ENCODE assay signal across 8 cellular contexts in genomic region chr13:111216166-111216960, GRCh38.
A peak's percentile ranks its signal among the peaks of the same experiment; 100 is the strongest.
DNase-seq lines count a peak whose midpoint lies in the region; ATAC-seq and TF ChIP-seq lines count a peak whose summit lies in the region.

No MANE protein-coding gene starts in this region.

- CTCF ChIA-PET in activated CD4-positive, alpha-beta memory T cell treated with anti-CD3 and anti-CD28 coated beads for 36 hours (lab: Charles Lee) = interaction anchor here (1.7 to 7.1 kb wide), 3 partner anchors 32 to 148 kb away, joined by 4 to 58 read pairs (median 5); no protein-coding TSS in a partner anchor

- H3K4me1 ChIP-seq in fibroblast of lung (ENCODE audit: control insufficient read depth, extremely low read depth, insufficient read depth, low read length) = peaks cover 10% of the 10 kb centered on the region
- H3K4me1 ChIP-seq in psoas muscle = peaks cover 91% of the 10 kb centered on the region

- WGBS in psoas muscle, 3 donors = 75 to 81% (median 76%) methylated on average over 13 to 15 of the region's 15 CpGs

- peaks cover 24% of the 10 kb centered on the region for H3K4me1 Mint-ChIP-seq in activated T-helper 1 cell treated with anti-CD3 and anti-CD28 coated beads, Interleukin-12 subunit alpha, Interleukin-12 subunit beta, Interleukin-2, Interleukin-4 antibody, amounts not matched to agents 30 ng/mL and 10 ng/mL and 1 ng/mL, durations not matched to agents 14 hours and 24 hours and 36 hours (ENCODE audit: low read depth)
- H3K4me1 Mint-ChIP-seq in activated CD4-positive, alpha-beta memory T cell treated with anti-CD3 and anti-CD28 coated beads for 36 hours (ENCODE audit: low read depth) = peaks cover 24% of the 10 kb centered on the region

- no peak overlapping the region for H3K4me3 Mint-ChIP-seq in activated T-helper 1 cell treated with anti-CD3 and anti-CD28 coated beads, Interleukin-12 subunit alpha, Interleukin-12 subunit beta, Interleukin-2, Interleukin-4 antibody, amounts not matched to agents 30 ng/mL and 10 ng/mL and 1 ng/mL, durations not matched to agents 14 hours and 24 hours and 36 hours
- H3K4me3 Mint-ChIP-seq in activated CD4-positive, alpha-beta memory T cell treated with anti-CD3 and anti-CD28 coated beads for 36 hours = no peak overlapping the region

- H3K36me3 Mint-ChIP-seq in activated T-helper 1 cell treated with anti-CD3 and anti-CD28 coated beads, Interleukin-12 subunit alpha, Interleukin-12 subunit beta, Interleukin-2, Interleukin-4 antibody, amounts not matched to agents 30 ng/mL and 10 ng/mL and 1 ng/mL, durations not matched to agents 14 hours and 24 hours and 36 hours (ENCODE audit: low read depth) = peaks cover 19% of the 10 kb centered on the region
- H3K36me3 Mint-ChIP-seq in activated CD4-positive, alpha-beta memory T cell treated with anti-CD3 and anti-CD28 coated beads for 36 hours = peaks cover 9% of the 10 kb centered on the region

- H3K36me3 ChIP-seq in fibroblast of lung (ENCODE audit: control insufficient read depth, insufficient read depth, low read length) (peaks cover 2% of the 10 kb centered on the region), psoas muscle (ENCODE audit: insufficient read depth in 1 of 2, low read depth in 1 of 2) (no peaks in the 10 kb centered on the region)

- DNase-seq in activated T-helper 1 cell treated with Interleukin-2 at 50 U/mL for 16 hours (ENCODE audit: low read depth) (peak; percentile 8), LNCaP clone FGC (ENCODE audit: low read depth) (no peak), fibroblast of lung (ENCODE audit: low read depth in 2 of 2) (peak; percentile 46 to 55), psoas muscle (peak; percentile 43 to 72), OCI-M2 (lab: John Stamatoyannopoulos, UW; ENCODE audit: unreplicated experiment) (no peak), KG1 (lab: John Stamatoyannopoulos, UW) (no peak)
- DNase-seq in activated T-helper 1 cell treated with anti-CD3 and anti-CD28 coated beads, Interleukin-12 subunit alpha, Interleukin-12 subunit beta, Interleukin-2, Interleukin-4 antibody, amounts not matched to agents 30 ng/mL and 10 ng/mL and 1 ng/mL, durations not matched to agents 14 hours and 24 hours and 36 hours (ENCODE audit: low spot score) = no peak
- DNase-seq in activated CD4-positive, alpha-beta memory T cell treated with anti-CD3 and anti-CD28 coated beads for 36 hours = peak; percentile 51

- H3K4me2 ChIP-seq in fibroblast of lung (ENCODE audit: extremely low read depth, insufficient read depth, low read length) = no peak overlapping the region

- no peaks in the 10 kb centered on the region for H3K27me3 ChIP-seq in fibroblast of lung (ENCODE audit: control insufficient read depth, insufficient read depth, low read length)
- H3K27me3 ChIP-seq in psoas muscle (ENCODE audit: insufficient read depth in 3 of 3, low read length in 2 of 3) = no peaks in the 10 kb centered on the region

- no peaks in the 10 kb centered on the region for H3K9me3 Mint-ChIP-seq in activated T-helper 1 cell treated with anti-CD3 and anti-CD28 coated beads, Interleukin-12 subunit alpha, Interleukin-12 subunit beta, Interleukin-2, Interleukin-4 antibody, amounts not matched to agents 30 ng/mL and 10 ng/mL and 1 ng/mL, durations not matched to agents 14 hours and 24 hours and 36 hours
- no peaks in the 10 kb centered on the region for H3K9me3 Mint-ChIP-seq in activated CD4-positive, alpha-beta memory T cell treated with anti-CD3 and anti-CD28 coated beads for 36 hours

- POLR2A ChIA-PET in activated CD4-positive, alpha-beta memory T cell treated with anti-CD3 and anti-CD28 coated beads for 36 hours (lab: Charles Lee) = interaction anchor here (1.0 kb wide), 1 partner anchor 148 kb away, joined by 3 read pairs; no protein-coding TSS in a partner anchor

- H3K27me3 Mint-ChIP-seq in activated T-helper 1 cell treated with anti-CD3 and anti-CD28 coated beads, Interleukin-12 subunit alpha, Interleukin-12 subunit beta, Interleukin-2, Interleukin-4 antibody, amounts not matched to agents 30 ng/mL and 10 ng/mL and 1 ng/mL, durations not matched to agents 14 hours and 24 hours and 36 hours (ENCODE audit: insufficient read depth) = no peaks in the 10 kb centered on the region
- H3K27me3 Mint-ChIP-seq in activated CD4-positive, alpha-beta memory T cell treated with anti-CD3 and anti-CD28 coated beads for 36 hours = no peaks in the 10 kb centered on the region

- intact Hi-C loops in activated T-helper 1 cell treated with anti-CD3 and anti-CD28 coated beads, Interleukin-12 subunit alpha, Interleukin-12 subunit beta, Interleukin-2, Interleukin-4 antibody, amounts not matched to agents 30 ng/mL and 10 ng/mL and 1 ng/mL, durations not matched to agents 14 hours and 24 hours and 36 hours (cut with micrococcal nuclease) = no loop called here
- intact Hi-C loops in activated CD4-positive, alpha-beta memory T cell treated with anti-CD3 and anti-CD28 coated beads for 36 hours (cut with micrococcal nuclease) = loop anchor here (1.0 kb wide), 2 partner anchors 149 to 301 kb away; partner anchors contain the start of gene ANKRD10
- intact Hi-C loops in psoas muscle (cut with DNase I) = loop anchor here in 1 of 2 donors (2.0 to 10.0 kb wide), 4 partner anchors 39 to 302 kb away; partner anchors contain the start of gene ANKRD10

- no peak overlapping the region for H3K27ac ChIP-seq in fibroblast of lung (ENCODE audit: insufficient read depth, low read length)
- peak overlapping the region; percentile 88 for H3K27ac ChIP-seq in psoas muscle

- H2AFZ ChIP-seq in fibroblast of lung (ENCODE audit: low read length) = no peak overlapping the region

- peaks cover 61% of the 10 kb centered on the region for H3K79me2 ChIP-seq in fibroblast of lung (ENCODE audit: control insufficient read depth, insufficient read depth, low read length)

- H3K9ac ChIP-seq in fibroblast of lung (ENCODE audit: insufficient read depth, low read length) = no peak overlapping the region

- no peak overlapping the region for H3K27ac Mint-ChIP-seq in activated T-helper 1 cell treated with anti-CD3 and anti-CD28 coated beads, Interleukin-12 subunit alpha, Interleukin-12 subunit beta, Interleukin-2, Interleukin-4 antibody, amounts not matched to agents 30 ng/mL and 10 ng/mL and 1 ng/mL, durations not matched to agents 14 hours and 24 hours and 36 hours
- no peak overlapping the region for H3K27ac Mint-ChIP-seq in activated CD4-positive, alpha-beta memory T cell treated with anti-CD3 and anti-CD28 coated beads for 36 hours

- no peak overlapping the region for H3K4me3 ChIP-seq in LNCaP clone FGC (ENCODE audit: low read depth, low read length)
- no peak overlapping the region for H3K4me3 ChIP-seq in fibroblast of lung (replicated peaks in 1 of 4; ENCODE audit: control extremely low read depth in 1 of 4, insufficient read depth in 1 of 4, low read depth in 3 of 4, low read length in 4 of 4)
- H3K4me3 ChIP-seq in psoas muscle = no peak overlapping the region

- H4K20me1 ChIP-seq in fibroblast of lung (ENCODE audit: control insufficient read depth, extremely low read depth, insufficient read depth, low read length) = no peaks in the 10 kb centered on the region

- H3K9me3 ChIP-seq in fibroblast of lung (ENCODE audit: control insufficient read depth, insufficient read depth, low read depth, low read length) (no peaks in the 10 kb centered on the region), psoas muscle (no peaks in the 10 kb centered on the region)

- TF ChIP-seq CTCF in LNCaP clone FGC (IDR thresholded peaks at IDR 0.05; ENCODE audit: control insufficient read depth, extremely low read depth, insufficient read depth) = peak; percentile 71
- TF ChIP-seq CTCF in fibroblast of lung (conservative IDR thresholded peaks at IDR 0.05 in 1 of 2, IDR thresholded peaks at IDR 0.05 in 1 of 2; ENCODE audit: low read depth in 1 of 2, low read length in 2 of 2) = peak; percentile 31 to 58
- TF ChIP-seq CTCF in psoas muscle (IDR thresholded peaks at IDR 0.05) = peak; percentile 55

- ATAC-seq in psoas muscle = peak; percentile 67 to 79 (median 73)

Comparison
In these comparisons a context has a peak if more than half of its experiments do, and no peak if none do; other contexts are left out.
1. DNase-seq: peak in activated T-helper 1 cell treated with Interleukin-2 at 50 U/mL for 16 hours (single experiment), activated CD4-positive, alpha-beta memory T cell treated with anti-CD3 and anti-CD28 coated beads for 36 hours (single experiment), fibroblast of lung (2 of 2) and psoas muscle (2 of 2); none in activated T-helper 1 cell treated with anti-CD3 and anti-CD28 coated beads, Interleukin-12 subunit alpha, Interleukin-12 subunit beta, Interleukin-2, Interleukin-4 antibody, amounts not matched to agents 30 ng/mL and 10 ng/mL and 1 ng/mL, durations not matched to agents 14 hours and 24 hours and 36 hours (single experiment), LNCaP clone FGC (single experiment), OCI-M2 (single experiment) and KG1 (single experiment).
2. Peak in every context shown above with its lines, with median percentiles within 50 percentile points of each other: CTCF ChIP-seq.